ENCODE assay signal across 22 cellular contexts in genomic region chr11:1111545-1112212, GRCh38. TPM values are rescaled to one million over a fixed set of nuclear protein-coding genes. Genes with fewer than 3 reads are reported as not detected.
DNase-seq lines count a peak whose midpoint lies in the region; ATAC-seq, FAIRE-seq and TF ChIP-seq lines count a peak whose summit lies in the region.
"Had no signal": no experiment of that assay in that cellular context is flagged by ENCODE, and none has a peak within 500 bp of the region (broad histone marks: within the 10 kb centered on the region; RNA-seq: fewer than 3 reads in every experiment).

No MANE protein-coding gene starts in this region.

- H3K4me2 ChIP-seq in smooth muscle cell = no peak overlapping the region

- DNase-seq in Right ventricle myocardium inferior (ENCODE audit: missing footprints) (peak; percentile 13), cardiac septum (ENCODE audit: low spot score) (no peak), coronary artery (ENCODE audit: low spot score) (peak; percentile 43), lower lobe of right lung (peak; percentile 26), small intestine (peak; percentile 15), smooth muscle cell (lab: John Stamatoyannopoulos, UW; ENCODE audit: unreplicated experiment) (no peak), osteocyte (ENCODE audit: extremely low spot score, unreplicated experiment) (no peak)
- DNase-seq: 8988T, DMS79 treated with DMSO at 0.1 percent for 48 hours, NCI-H1417, NCI-H1930, NCI-H446, NCI-H774, PC-3 had no signal

- no peak overlapping the region for H3K27ac ChIP-seq in coronary artery
- H3K27ac ChIP-seq in lower lobe of right lung = no peak overlapping the region
- H3K27ac ChIP-seq in small intestine (ENCODE audit: low read depth in 1 of 2, low read length in 1 of 2) = no peak overlapping the region
- no peak overlapping the region for H3K27ac ChIP-seq in smooth muscle cell (ENCODE audit: low read depth)

- H3K27ac Mint-ChIP-seq in osteocyte (ENCODE audit: unreplicated experiment) = no peak overlapping the region
- H3K27ac Mint-ChIP-seq: CD8-positive, alpha-beta memory T cell; IgD-negative memory B cell had no signal

- FAIRE-seq in small intestine (lab: Jason Lieb, UNC) = no peak

- no peaks in the 10 kb centered on the region for H3K9me3 ChIP-seq in lower lobe of right lung
- no peaks in the 10 kb centered on the region for H3K9me3 ChIP-seq in small intestine (ENCODE audit: control insufficient read depth, low read depth)
- no peaks in the 10 kb centered on the region for H3K9me3 ChIP-seq in smooth muscle cell (replicated peaks; ENCODE audit: low read depth)
- H3K9me3 ChIP-seq: HAP-1 had no signal

- H3K36me3 ChIP-seq in lower lobe of right lung (no peaks in the 10 kb centered on the region), small intestine (ENCODE audit: control insufficient read depth in 2 of 2, insufficient read depth in 2 of 2, low read length in 2 of 2) (no peaks in the 10 kb centered on the region), smooth muscle cell (ENCODE audit: low read depth) (no peaks in the 10 kb centered on the region)
- H3K36me3 ChIP-seq: HAP-1 had no signal

- H3K27me3 ChIP-seq in lower lobe of right lung (ENCODE audit: low read depth) = peaks cover 21% of the 10 kb centered on the region
- H3K27me3 ChIP-seq in small intestine (ENCODE audit: control insufficient read depth in 2 of 2, insufficient read depth in 2 of 2, low read length in 2 of 2) = no peaks in the 10 kb centered on the region
- no peaks in the 10 kb centered on the region for H3K27me3 ChIP-seq in smooth muscle cell (ENCODE audit: low read depth)

- ATAC-seq in Right ventricle myocardium inferior (no peak), lower lobe of right lung (no peak), GM18502 (IDR thresholded peaks at IDR 0.05; ENCODE audit: poor library complexity, unreplicated experiment) (no peak)
- ATAC-seq: PC-3 had no signal

- TF ChIP-seq CTCF in coronary artery (IDR thresholded peaks at IDR 0.05) (no peak), lower lobe of right lung (IDR thresholded peaks at IDR 0.05) (no peak), smooth muscle cell (IDR thresholded peaks at IDR 0.05; ENCODE audit: borderline replicate concordance, insufficient read depth, poor library complexity, severe bottlenecking) (no peak), osteocyte (IDR thresholded peaks at IDR 0.05) (no peak)

- H3K9me3 Mint-ChIP-seq in osteocyte (ENCODE audit: unreplicated experiment) = no peaks in the 10 kb centered on the region
- H3K9me3 Mint-ChIP-seq: CD8-positive, alpha-beta memory T cell; IgD-negative memory B cell had no signal

- no peaks in the 10 kb centered on the region for H3F3A ChIP-seq in smooth muscle cell (ENCODE audit: low read depth)

- intact Hi-C loops in Right ventricle myocardium inferior (cut with DNase I) = no loop called here
- intact Hi-C loops in cardiac septum (cut with DNase I) = no loop called here
- intact Hi-C loops in lower lobe of right lung (cut with DNase I) = no loop called here

- no peak overlapping the region for H2AFZ ChIP-seq in smooth muscle cell (ENCODE audit: low read depth)

- no peak overlapping the region for H3K4me3 Mint-ChIP-seq in osteocyte (ENCODE audit: unreplicated experiment)
- H3K4me3 Mint-ChIP-seq: CD8-positive, alpha-beta memory T cell; IgD-negative memory B cell had no signal

- H3K4me1 ChIP-seq in lower lobe of right lung = no peaks in the 10 kb centered on the region
- H3K4me1 ChIP-seq in small intestine (ENCODE audit: control insufficient read depth in 2 of 2, insufficient read depth in 1 of 2, low read depth in 1 of 2, low read length in 1 of 2) = no peaks in the 10 kb centered on the region
- H3K4me1 ChIP-seq in smooth muscle cell (ENCODE audit: low read depth) = no peaks in the 10 kb centered on the region
- H3K4me1 ChIP-seq: HAP-1 had no signal

- H3K36me3 Mint-ChIP-seq in osteocyte (ENCODE audit: unreplicated experiment) = no peaks in the 10 kb centered on the region
- H3K36me3 Mint-ChIP-seq: CD8-positive, alpha-beta memory T cell; IgD-negative memory B cell had no signal

- H3K79me2 ChIP-seq in smooth muscle cell (ENCODE audit: low read depth) = no peaks in the 10 kb centered on the region

- no peaks in the 10 kb centered on the region for H3K4me1 Mint-ChIP-seq in osteocyte (ENCODE audit: unreplicated experiment)
- H3K4me1 Mint-ChIP-seq: CD8-positive, alpha-beta memory T cell; IgD-negative memory B cell had no signal

- no peaks in the 10 kb centered on the region for H4K20me1 ChIP-seq in smooth muscle cell (ENCODE audit: low read depth)

- peaks cover 10% of the 10 kb centered on the region for H3K27me3 Mint-ChIP-seq in osteocyte (ENCODE audit: unreplicated experiment)
- H3K27me3 Mint-ChIP-seq: IgD-negative memory B cell had no signal

- H3K9ac ChIP-seq in smooth muscle cell (ENCODE audit: low read depth) = no peak overlapping the region

- H3K4me3 ChIP-seq in coronary artery (no peak overlapping the region), lower lobe of right lung (no peak overlapping the region), small intestine (ENCODE audit: low read depth in 1 of 2, low read length in 2 of 2) (no peak overlapping the region), smooth muscle cell (no peak overlapping the region)
- H3K4me3 ChIP-seq: HAP-1 had no signal

- WGBS in small intestine, 3 donors = 49 to 79% (median 54%) methylated on average over 10 of the region's 10 CpGs
- 89% methylated on average over 10 of the region's 10 CpGs for WGBS in smooth muscle cell (ENCODE audit: low lambda C conversion rate)

RNA-seq across cellular contexts. Expression of gene MUC2, which starts 37.0 kb away (rescaled TPM):
- total RNA-seq in Right ventricle myocardium inferior = not detected
- 0.03 TPM for total RNA-seq in cardiac septum
- total RNA-seq in lower lobe of right lung = not detected
- polyA plus RNA-seq in small intestine = 10 to 100 TPM in 1 of 3 donors, 1 to 10 TPM in 2; 3.0 to 57.2 (median 4.5) TPM
- total RNA-seq in smooth muscle cell = not detected in 2 replicates
- 0.05 TPM in 1 of 2 replicates, not detected in the other for polyA plus RNA-seq in smooth muscle cell
- not detected in 2 replicates for total RNA-seq in osteocyte
- total RNA-seq: CD8-positive, alpha-beta memory T cell; G401; HT1080; LHCN-M2 had no signal
- polyA plus RNA-seq: BJ; CD8-positive, alpha-beta memory T cell; IgD-negative memory B cell had no signal

RNA-seq across cellular contexts. Expression of gene MUC5AC, which starts 46.1 kb away (rescaled TPM):
- not detected for total RNA-seq in Right ventricle myocardium inferior
- total RNA-seq in cardiac septum = not detected
- total RNA-seq in lower lobe of right lung = 0.35 TPM
- polyA plus RNA-seq in small intestine = under 1 TPM in 1 of 3 donors, not detected in 2; 0.06 TPM
- total RNA-seq in smooth muscle cell = not detected in 2 replicates
- polyA plus RNA-seq in smooth muscle cell = not detected in 2 replicates
- total RNA-seq in osteocyte = not detected in 2 replicates
- total RNA-seq: CD8-positive, alpha-beta memory T cell; G401; HT1080; LHCN-M2 had no signal
- polyA plus RNA-seq: BJ; CD8-positive, alpha-beta memory T cell; IgD-negative memory B cell had no signal

Comparison
In these comparisons a context has a peak if more than half of its experiments do, and no peak if none do; other contexts are left out.
1. DNase-seq: peak in Right ventricle myocardium inferior (single experiment), coronary artery (single experiment), lower lobe of right lung (single experiment) and small intestine (single experiment); none in cardiac septum (single experiment), smooth muscle cell (single experiment) and osteocyte (single experiment).